In genomic region chr15:49620174-49620573, GRCh38 we compare ENCODE assay signal across 8 cellular contexts. TPM values are rescaled to one million over a fixed set of nuclear protein-coding genes. Genes with fewer than 3 reads are reported as not detected.
DNase-seq lines count a peak whose midpoint lies in the region; ATAC-seq and TF ChIP-seq lines count a peak whose summit lies in the region.

No MANE protein-coding gene starts in this region.

- H3K4me1 Mint-ChIP-seq in T-helper 17 cell: peaks cover 20% of the 10 kb centered on the region

- peak overlapping the region; percentile 87 for H2AFZ ChIP-seq in HCT116 (ENCODE audit: low read depth, low read length, poor library complexity, severe bottlenecking)

- intact Hi-C loops in HCT116 (cut with micrococcal nuclease): loop anchor here (5.0 to 10.0 kb wide), 2 partner anchors 385 to 758 kb away; no protein-coding TSS in a partner anchor

- POLR2A ChIA-PET in HCT116 (lab: Charles Lee): no interaction called here

- TSS peak; percentile 83 for BruUV-seq in HCT116 (replicated peaks; lab: Mats Ljungman, UMichigan)

- H3K27me3 Mint-ChIP-seq in T-helper 17 cell: no peaks in the 10 kb centered on the region

- peaks cover 2% of the 10 kb centered on the region for H3K36me3 Mint-ChIP-seq in T-helper 17 cell (ENCODE audit: low read depth)

- peaks cover 43% of the 10 kb centered on the region for H3K79me2 ChIP-seq in HCT116 (ENCODE audit: insufficient read depth, low read length)

- peak overlapping the region; percentile 78 for H3K4me2 ChIP-seq in HCT116 (ENCODE audit: low read length)

- TF ChIP-seq CTCF in HCT116 (IDR thresholded peaks at IDR 0.05 in 2 of 3, conservative IDR thresholded peaks at IDR 0.05 in 1 of 3; ENCODE audit: borderline replicate concordance in 1 of 3, insufficient read depth in 1 of 3, low read depth in 2 of 3, low read length in 2 of 3) (no peak), neutrophil (IDR thresholded peaks at IDR 0.05) (no peak)

- H3K4me3 Mint-ChIP-seq in T-helper 17 cell: peak overlapping the region; percentile 94

- peak overlapping the region; percentile 95 for H3K27ac Mint-ChIP-seq in T-helper 17 cell

- H3K9ac ChIP-seq in HCT116 (ENCODE audit: low read length): peak overlapping the region; percentile 87

- H3K9me2 ChIP-seq in HCT116 (ENCODE audit: insufficient read depth): no peaks in the 10 kb centered on the region

- H3K4me1 ChIP-seq in HCT116 (ENCODE audit: control insufficient read depth in 1 of 2, insufficient read depth in 2 of 2, low read length in 2 of 2) (peaks cover 10 to 11% of the 10 kb centered on the region in 2 experiments; a peak in 2 of 4 replicates), neutrophil (ENCODE audit: control insufficient read depth in 1 of 2, insufficient read depth in 1 of 2, low read depth in 1 of 2, low read length in 1 of 2) (peaks cover 16 to 18% of the 10 kb centered on the region in 2 experiments)

- RAD21 ChIA-PET in HCT116 (lab: Charles Lee; ENCODE audit: low non-redundant PET in 1 of 2, low total read pairs in 2 of 2, uncharacterized antibody in 2 of 2, unreplicated experiment in 2 of 2): no interaction called here

- H3K27ac ChIP-seq in HCT116 (ENCODE audit: low read depth, low read length) (peak overlapping the region; percentile 55; the same call in 1 of the 2 replicates), neutrophil (peak overlapping the region; percentile 87)

- peaks cover 4% of the 10 kb centered on the region in 2 experiments; a peak in 2 of 4 replicates for H3K9me3 ChIP-seq in HCT116 (ENCODE audit: control insufficient read depth in 1 of 2, insufficient read depth in 1 of 2, low read depth in 1 of 2, low read length in 2 of 2)
- H3K9me3 ChIP-seq in T-helper 17 cell (ENCODE audit: control insufficient read depth, low read length, poor library complexity, severe bottlenecking): no peaks in the 10 kb centered on the region
- peaks cover 4% of the 10 kb centered on the region for H3K9me3 ChIP-seq in neutrophil

- H4K20me1 ChIP-seq in HCT116 (ENCODE audit: insufficient read depth): no peaks in the 10 kb centered on the region

- no peak for ATAC-seq in HCT116
- no peak for ATAC-seq in T-helper 17 cell
- ATAC-seq in HG02759 (IDR thresholded peaks at IDR 0.05; ENCODE audit: unreplicated experiment): no peak

- H3K4me3 ChIP-seq in HCT116 (replicated peaks in 1 of 2; ENCODE audit: low read depth in 1 of 2, low read length in 2 of 2) (peak overlapping the region; percentile 63 to 88), neutrophil (ENCODE audit: low read depth in 1 of 2, low read length in 1 of 2) (peak overlapping the region; percentile 86 to 87)

- H3K36me3 ChIP-seq in HCT116 (ENCODE audit: control insufficient read depth in 1 of 2, insufficient read depth in 2 of 2, low read length in 2 of 2) (peaks cover 0 to 17% of the 10 kb centered on the region in 2 experiments; a peak in 1 of 4 replicates), neutrophil (no peaks in the 10 kb centered on the region)

- H3K27me3 ChIP-seq in HCT116 (ENCODE audit: insufficient read depth, low read length): no peaks in the 10 kb centered on the region
- no peaks in the 10 kb centered on the region for H3K27me3 ChIP-seq in neutrophil

- no peak for TF ChIP-seq RAD21 in HCT116 (IDR thresholded peaks at IDR 0.05; ENCODE audit: low read depth)

- peak; percentile 24 for DNase-seq in Ammon's horn (ENCODE audit: low spot score)
- DNase-seq in HCT116 (ENCODE audit: low read depth, low spot score): no peak
- DNase-seq in T-helper 17 cell: no peak
- DNase-seq in fibroblast of gingiva (ENCODE audit: low read depth): peak; percentile 58
- DNase-seq in effector CD4-positive, alpha-beta T cell: no peak
- no peak for DNase-seq in cortex of kidney (lab: John Stamatoyannopoulos, UW)

- TF ChIP-seq POLR2A in HCT116 (IDR thresholded peaks at IDR 0.05; ENCODE audit: borderline replicate concordance, extremely low read depth, insufficient read depth, insufficient read length): no peak

- CTCF ChIA-PET in HCT116 (lab: Charles Lee): no interaction called here

TF ChIP-seq in HCT116, 20 proteins besides CTCF, POLR2A, EP300 and RAD21:
- TF ChIP-seq JUND (IDR thresholded peaks at IDR 0.05) (no peak), YY1 (IDR thresholded peaks at IDR 0.05; ENCODE audit: extremely low read depth, insufficient replicate concordance, low read depth, low read length) (no peak), EZH2 (IDR thresholded peaks at IDR 0.05) (no peak), CEBPB (IDR thresholded peaks at IDR 0.05; ENCODE audit: low read depth) (no peak), ELF1 (IDR thresholded peaks at IDR 0.05; ENCODE audit: borderline replicate concordance, low read depth) (no peak), FOSL1 (IDR thresholded peaks at IDR 0.05; ENCODE audit: low read depth) (no peak), ZNF274 (IDR thresholded peaks at IDR 0.05; ENCODE audit: low read depth, low read length) (no peak), SIN3A (IDR thresholded peaks at IDR 0.05; ENCODE audit: low read depth) (no peak), CBX3 (IDR thresholded peaks at IDR 0.05; ENCODE audit: low read depth) (no peak), EGR1 (IDR thresholded peaks at IDR 0.05; ENCODE audit: low read depth) (no peak), REST (IDR thresholded peaks at IDR 0.05; ENCODE audit: low read depth) (no peak), EZH2phosphoT487 (IDR thresholded peaks at IDR 0.05; ENCODE audit: borderline replicate concordance) (no peak)

RNA-seq across cellular contexts. Expression of gene FAM227B, which starts 0.4 kb away (rescaled TPM):
- total RNA-seq in HCT116 (2021; ENCODE audit: unreplicated experiment) (6.9 TPM), T-helper 17 cell (1 to 10 TPM; 4.1 to 5.7 TPM)
- 4.9 and 5.1 TPM in 2 replicates for polyA plus RNA-seq in HCT116 (2012)

RNA-seq across cellular contexts. Expression of gene DTWD1, which starts 0.7 kb away (rescaled TPM):
- total RNA-seq in HCT116 (2021; ENCODE audit: unreplicated experiment): 34.5 TPM
- 9.6 and 16.4 TPM in 2 replicates for polyA plus RNA-seq in HCT116 (2012)
- total RNA-seq in T-helper 17 cell: 10 to 100 TPM in 1 of 2 donors, 1 to 10 TPM in 1; 6.8 to 12.2 TPM

Comparison
In these comparisons a context has a peak if more than half of its experiments do, and no peak if none do; other contexts are left out.
1. DNase-seq: peak in Ammon's horn (single experiment) and fibroblast of gingiva (single experiment); none in HCT116 (single experiment), T-helper 17 cell (0 of 3), effector CD4-positive, alpha-beta T cell (single experiment) and cortex of kidney (single experiment).